9 cellular contexts compared by ENCODE assay signal in the genomic region with DNA sequence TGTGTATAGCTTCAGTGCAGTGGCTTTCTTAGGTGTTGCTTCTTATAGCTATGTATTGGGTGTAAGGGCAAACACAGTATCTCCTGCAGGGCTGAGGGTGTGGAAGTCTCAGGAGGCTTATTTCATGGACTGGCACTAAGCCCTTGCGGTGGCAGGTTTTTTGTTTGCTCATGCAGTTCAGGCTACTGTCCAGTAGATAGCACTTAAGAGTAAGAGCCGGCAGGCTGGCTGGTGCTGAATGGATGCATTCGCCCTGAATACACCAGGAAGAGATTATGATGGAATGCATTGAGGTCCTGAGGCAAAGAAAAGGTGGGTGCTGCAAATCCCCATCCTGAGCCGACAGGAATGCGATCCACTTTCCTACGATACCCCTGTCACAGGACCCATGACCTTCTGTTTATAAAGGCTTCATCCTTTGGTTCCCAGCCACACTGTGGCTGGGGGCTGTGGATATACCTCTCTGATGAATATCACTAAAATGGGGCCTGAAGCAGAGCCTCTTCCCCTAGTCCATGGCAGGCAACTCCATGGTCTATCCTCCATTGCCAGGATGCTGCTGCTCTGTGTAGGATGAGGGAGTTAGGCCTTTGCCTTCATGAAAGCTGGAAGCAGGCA. TPM values are rescaled to one million over a fixed set of nuclear protein-coding genes. Genes with fewer than 3 reads are reported as not detected.
DNase-seq lines count a peak whose midpoint lies in the region; ATAC-seq and TF ChIP-seq lines count a peak whose summit lies in the region.
"Had no signal": no experiment of that assay in that cellular context is flagged by ENCODE, and none has a peak within 500 bp of the region (broad histone marks: within the 10 kb centered on the region; RNA-seq: fewer than 3 reads in every experiment).

No MANE protein-coding gene starts in this region.

- H3K4me1 ChIP-seq in RWPE2 (ENCODE audit: insufficient read depth, poor library complexity, severe bottlenecking) = no peaks in the 10 kb centered on the region
- no peaks in the 10 kb centered on the region for H3K4me1 ChIP-seq in thyroid gland

- 49 to 50% methylated on average over 5 to 6 of the region's 6 CpGs for WGBS in thyroid gland, 2 donors

- DNase-seq in AG10803 (ENCODE audit: low read depth) = peak; percentile 68
- peak; percentile 69 for DNase-seq in HFFc6
- DNase-seq in RWPE2 (ENCODE audit: low spot score) = peak; percentile 51
- peak; percentile 16 for DNase-seq in glomerular endothelial cell (ENCODE audit: extremely low read depth, low read depth, low spot score)
- DNase-seq in stromal cell of bone marrow (ENCODE audit: low read depth) = peak; percentile 35
- no peak for DNase-seq in thyroid gland
- no peak for DNase-seq in NCI-H446 treated with DMSO at 0.1 percent for 48 hours (lab: John Stamatoyannopoulos, UW)
- DNase-seq: stimulated activated naive B cell treated with anti-CD40 and anti-IgM and Interleukin-4, amounts not matched to agents 10 μg/mL and 1 μg/mL and 100 μg/mL, for 72 hours had no signal

- H3K27ac ChIP-seq in RWPE2 (ENCODE audit: poor library complexity, severe bottlenecking) = no peak overlapping the region
- no peak overlapping the region for H3K27ac ChIP-seq in thyroid gland

- TF ChIP-seq POLR2A in thyroid gland (IDR thresholded peaks at IDR 0.05) = no peak

- ATAC-seq in RWPE2 (ENCODE audit: low read depth) (peak; percentile 85), HG03095 (IDR thresholded peaks at IDR 0.05; ENCODE audit: unreplicated experiment) (no peak)

- no peaks in the 10 kb centered on the region for H3K4me1 Mint-ChIP-seq in HFFc6 (ENCODE audit: low read depth)
- H3K4me1 Mint-ChIP-seq: stimulated activated naive B cell treated with anti-CD40 and anti-IgM and Interleukin-4, amounts not matched to agents 10 μg/mL and 1 μg/mL and 100 μg/mL, for 72 hours had no signal

- TF ChIP-seq CTCF in AG10803 (conservative IDR thresholded peaks at IDR 0.05; ENCODE audit: low read length) (peak; percentile 80), HFFc6 (IDR thresholded peaks at IDR 0.05) (peak; percentile 76), RWPE2 (IDR thresholded peaks at IDR 0.05; ENCODE audit: poor library complexity, severe bottlenecking) (peak; percentile 71), thyroid gland (IDR thresholded peaks at IDR 0.05) (no peak)

- H3K9me3 ChIP-seq in RWPE2 (ENCODE audit: severe bottlenecking) (peaks cover 5% of the 10 kb centered on the region), thyroid gland (no peaks in the 10 kb centered on the region)

- no peaks in the 10 kb centered on the region for H3K27me3 ChIP-seq in RWPE2 (ENCODE audit: insufficient read depth, poor library complexity, severe bottlenecking)
- H3K27me3 ChIP-seq in thyroid gland = no peaks in the 10 kb centered on the region

- H3K36me3 Mint-ChIP-seq in HFFc6 (ENCODE audit: low read depth) = no peaks in the 10 kb centered on the region

- H3K4me3 ChIP-seq in AG10803 (ENCODE audit: low read length) = no peak overlapping the region
- no peak overlapping the region for H3K4me3 ChIP-seq in RWPE2 (ENCODE audit: severe bottlenecking)
- no peak overlapping the region for H3K4me3 ChIP-seq in thyroid gland (replicated peaks in 1 of 3)

- peaks cover 24% of the 10 kb centered on the region for H3K27me3 Mint-ChIP-seq in HFFc6 (ENCODE audit: insufficient read depth)

- intact Hi-C loops in thyroid gland (cut with DNase I) = no loop called here

- H3K9me3 Mint-ChIP-seq in HFFc6 = peaks cover 10% of the 10 kb centered on the region; the same call in 1 of the 2 replicates

- H3K36me3 ChIP-seq in RWPE2 (ENCODE audit: low read depth) (no peaks in the 10 kb centered on the region), thyroid gland (no peaks in the 10 kb centered on the region)

- no peak overlapping the region for H3K4me3 Mint-ChIP-seq in HFFc6
- H3K4me3 Mint-ChIP-seq: stimulated activated naive B cell treated with anti-CD40 and anti-IgM and Interleukin-4, amounts not matched to agents 10 μg/mL and 1 μg/mL and 100 μg/mL, for 72 hours had no signal

- no peak overlapping the region for H3K27ac Mint-ChIP-seq in HFFc6
- H3K27ac Mint-ChIP-seq: stimulated activated naive B cell treated with anti-CD40 and anti-IgM and Interleukin-4, amounts not matched to agents 10 μg/mL and 1 μg/mL and 100 μg/mL, for 72 hours had no signal

RNA-seq across cellular contexts. Expression of gene ANXA8, which starts 44.9 kb away (rescaled TPM):
- total RNA-seq in HFFc6 (2021; fragmentation: NEBNext Ultra II Directional; extraction: Animal tissue kit (Norgen Biotek cat#: 25700)) = 1 to 10 TPM in 1 of 6 experiments, under 1 TPM in 4, not detected in 1; 0.45 to 1.1 (median 0.53) TPM
- 0.12 TPM in 1 of 2 replicates, not detected in the other for total RNA-seq in glomerular endothelial cell
- under 1 TPM in 1 of 4 donors, not detected in 3; 0.40 TPM for total RNA-seq in thyroid gland

RNA-seq across cellular contexts. Expression of gene FAM25G, which starts 52.5 kb away (rescaled TPM):
- not detected for total RNA-seq in HFFc6 (2021; fragmentation: NEBNext Ultra II Directional; extraction: Animal tissue kit (Norgen Biotek cat#: 25700))
- total RNA-seq in glomerular endothelial cell (not detected in 2 replicates), thyroid gland (not detected)

RNA-seq across cellular contexts. Expression of gene ZNF488, which starts 54.9 kb away (rescaled TPM):
- total RNA-seq in HFFc6 (2021; fragmentation: NEBNext Ultra II Directional; extraction: Animal tissue kit (Norgen Biotek cat#: 25700)) = under 1 TPM in 3 of 6 experiments, not detected in 3; 0.05 to 0.07 (median 0.07) TPM
- total RNA-seq in glomerular endothelial cell (not detected in 2 replicates), thyroid gland (under 1 TPM in 3 of 4 donors, not detected in 1; 0.24 to 0.56 (median 0.40) TPM)

Comparison
In these comparisons a context has a peak if more than half of its experiments do, and no peak if none do; other contexts are left out.
1. DNase-seq: peak in AG10803 (single experiment), HFFc6 (single experiment), RWPE2 (single experiment), glomerular endothelial cell (single experiment) and stromal cell of bone marrow (single experiment); none in thyroid gland (0 of 2) and NCI-H446 treated with DMSO at 0.1 percent for 48 hours (single experiment).
2. CTCF ChIP-seq: peak in AG10803 (single experiment), HFFc6 (single experiment) and RWPE2 (single experiment); none in thyroid gland (0 of 6).